ENCODE assay signal across 8 cellular contexts in genomic region chr17:62065611-62066468, GRCh38. TPM values are rescaled to one million over a fixed set of nuclear protein-coding genes. Genes with fewer than 3 reads are reported as not detected.
DNase-seq lines count a peak whose midpoint lies in the region; TF ChIP-seq lines count a peak whose summit lies in the region.

No MANE protein-coding gene starts in this region.

- H3K27me3 Mint-ChIP-seq in nephron progenitor cell (ENCODE audit: low read depth, poor library complexity): no peaks in the 10 kb centered on the region
- H3K27me3 Mint-ChIP-seq in stimulated activated naive CD8-positive, alpha-beta T cell treated with anti-CD3 and anti-CD28 coated beads, Interleukin-15, Interleukin-2, amounts not matched to agents 100 ng/mL and 50 ng/mL, for 24 hours: no peaks in the 10 kb centered on the region

- H3K4me1 ChIP-seq in HAP-1: peaks cover 16% of the 10 kb centered on the region

- H3K9me3 ChIP-seq in HAP-1 (no peaks in the 10 kb centered on the region), MG63 (no peaks in the 10 kb centered on the region)

- peak overlapping the region; percentile 97 for H3K4me3 Mint-ChIP-seq in nephron progenitor cell
- peak overlapping the region; percentile 96 for H3K4me3 Mint-ChIP-seq in stimulated activated naive CD8-positive, alpha-beta T cell treated with anti-CD3 and anti-CD28 coated beads, Interleukin-15, Interleukin-2, amounts not matched to agents 100 ng/mL and 50 ng/mL, for 24 hours

- DNase-seq in GDM1 (lab: John Stamatoyannopoulos, UW): peak; percentile 96
- peak; percentile 96 to 99 for DNase-seq in HAP-1 (ENCODE audit: low spot score in 2 of 2)
- peak; percentile 99 for DNase-seq in MG63
- peak; percentile 96 to 98 for DNase-seq in SHP77 (lab: John Stamatoyannopoulos, UW)
- DNase-seq in activated gamma-delta T cell (lab: John Stamatoyannopoulos, UW): peak; percentile 97
- peak; percentile 96 for DNase-seq in fibroblast of the conjunctiva (ENCODE audit: low read depth)
- peak; percentile 99 for DNase-seq in nephron progenitor cell

- H3K4me3 ChIP-seq in HAP-1 (peak overlapping the region; percentile 98), MG63 (peak overlapping the region; percentile 77)

- H3K27me3 ChIP-seq in HAP-1 (ENCODE audit: low read depth): no peaks in the 10 kb centered on the region
- no peaks in the 10 kb centered on the region for H3K27me3 ChIP-seq in MG63

- H3K9me3 Mint-ChIP-seq in nephron progenitor cell: no peaks in the 10 kb centered on the region
- H3K9me3 Mint-ChIP-seq in stimulated activated naive CD8-positive, alpha-beta T cell treated with anti-CD3 and anti-CD28 coated beads, Interleukin-15, Interleukin-2, amounts not matched to agents 100 ng/mL and 50 ng/mL, for 24 hours: no peaks in the 10 kb centered on the region

- in situ Hi-C loops in HAP-1 (cut with MboI; ENCODE audit: low sequenced_read_pairs): no loop called here

- peak; percentile 93 for TF ChIP-seq CTCF in nephron progenitor cell (IDR thresholded peaks at IDR 0.05)

- H3K36me3 ChIP-seq in HAP-1 (replicated peaks): peaks cover 10% of the 10 kb centered on the region
- peaks cover 25% of the 10 kb centered on the region for H3K36me3 ChIP-seq in MG63

- H3K27ac Mint-ChIP-seq in nephron progenitor cell: peak overlapping the region; percentile 99
- H3K27ac Mint-ChIP-seq in stimulated activated naive CD8-positive, alpha-beta T cell treated with anti-CD3 and anti-CD28 coated beads, Interleukin-15, Interleukin-2, amounts not matched to agents 100 ng/mL and 50 ng/mL, for 24 hours: peak overlapping the region; percentile 97

- H3K4me1 Mint-ChIP-seq in nephron progenitor cell: peaks cover 29% of the 10 kb centered on the region
- H3K4me1 Mint-ChIP-seq in stimulated activated naive CD8-positive, alpha-beta T cell treated with anti-CD3 and anti-CD28 coated beads, Interleukin-15, Interleukin-2, amounts not matched to agents 100 ng/mL and 50 ng/mL, for 24 hours (ENCODE audit: low read depth): peaks cover 36% of the 10 kb centered on the region

- peaks cover 14% of the 10 kb centered on the region for H3K36me3 Mint-ChIP-seq in nephron progenitor cell (ENCODE audit: low read depth)
- peaks cover 24% of the 10 kb centered on the region for H3K36me3 Mint-ChIP-seq in stimulated activated naive CD8-positive, alpha-beta T cell treated with anti-CD3 and anti-CD28 coated beads, Interleukin-15, Interleukin-2, amounts not matched to agents 100 ng/mL and 50 ng/mL, for 24 hours (ENCODE audit: low read depth)

RNA-seq across cellular contexts. Expression of gene MED13, which starts 0.8 kb away (rescaled TPM):
- total RNA-seq in MG63 (2014; rRNA removed; shearing (Covaris generic); ENCODE audit: low replicate concordance): 13.8 and 21.3 TPM in 2 replicates

Comparison
In these comparisons a context has a peak if more than half of its experiments do, and no peak if none do; other contexts are left out.
1. Peak in every context shown above with its lines: DNase-seq and H3K4me3 ChIP-seq.